In the genomic region with DNA sequence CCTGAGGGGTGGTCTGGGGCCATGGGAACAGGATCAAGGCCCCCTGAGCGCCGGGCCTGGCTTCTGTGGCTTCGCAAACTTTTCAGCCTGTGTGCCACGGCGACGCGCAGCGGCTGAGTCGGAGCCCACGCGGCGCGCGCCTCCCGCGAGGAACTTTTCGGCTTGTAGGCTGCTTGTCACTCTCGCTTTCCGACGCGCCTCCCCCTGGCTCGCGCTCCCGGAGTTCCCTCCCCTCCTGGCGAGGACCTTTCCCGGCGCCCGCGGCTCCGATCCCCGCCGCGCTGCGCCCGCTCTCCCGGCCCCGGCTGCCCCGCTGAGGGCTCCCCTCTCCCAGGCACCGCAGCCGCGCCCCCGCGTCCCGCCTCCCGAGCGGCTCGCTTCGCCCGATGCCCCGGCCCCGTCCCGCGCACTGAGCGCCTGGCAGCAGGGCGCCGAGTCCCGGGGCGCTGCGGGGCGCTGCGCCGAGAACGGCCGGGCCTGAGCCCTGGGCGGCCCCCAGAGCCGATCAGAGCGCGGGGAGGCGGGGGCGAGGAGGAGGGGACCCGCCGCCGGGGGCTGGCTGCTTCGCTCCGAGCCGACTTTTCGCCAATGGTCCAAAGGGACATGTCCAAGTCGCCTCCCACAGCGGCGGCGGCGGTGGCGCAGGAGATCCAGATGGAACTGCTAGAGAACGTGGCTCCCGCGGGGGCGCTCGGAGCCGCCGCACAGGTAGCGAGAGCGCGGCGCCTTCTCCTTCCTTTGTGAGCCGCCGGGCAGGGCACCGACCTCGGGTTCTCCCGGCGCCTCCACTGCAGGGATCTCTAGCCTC, we compare ENCODE assay signal across 8 cellular contexts. TPM values are rescaled to one million over a fixed set of nuclear protein-coding genes. Genes with fewer than 3 reads are reported as not detected.
DNase-seq lines count a peak whose midpoint lies in the region; ATAC-seq and TF ChIP-seq lines count a peak whose summit lies in the region.

Gene CACNB2, plus strand, starts transcription at position 276 of the 808 bp plus-strand sequence.

- peak within 1 kb of the TSS; percentile 47 for H3K9ac ChIP-seq in endodermal cell (ENCODE audit: extremely low read depth, low read length, poor library complexity, severe bottlenecking)

- H3K4me3 Mint-ChIP-seq in endodermal cell, result peak within 1 kb of the TSS; percentile 62

- peaks cover 26% of the 10 kb centered on the region for H3K27me3 Mint-ChIP-seq in endodermal cell (ENCODE audit: insufficient read depth)

- H3K9me3 ChIP-seq in endodermal cell (ENCODE audit: control insufficient read depth, low read length) (no peaks in the 10 kb centered on the region), tibial nerve (no peaks in the 10 kb centered on the region)

- DNase-seq in DMS53 (lab: John Stamatoyannopoulos, UW) (peak; percentile 89), NCI-H128 (lab: John Stamatoyannopoulos, UW; ENCODE audit: unreplicated experiment) (peak; percentile 7), endodermal cell (peak; percentile 91), medulla oblongata (ENCODE audit: extremely low spot score) (peak; percentile 16), tibial nerve (ENCODE audit: low spot score in 2 of 2) (no peak)
- no peak for DNase-seq in NK-92 treated with Interleukin-12 subunit alpha and Interleukin-12 subunit beta, amount 100 ng/mL, for 24 hours (lab: John Stamatoyannopoulos, UW)
- DNase-seq in activated naive CD4-positive, alpha-beta T cell treated with anti-CD3 and anti-CD28 coated beads, Interleukin-2, amount 50 U/mL, for 16 hours, result no peak

- H3K4me1 Mint-ChIP-seq in endodermal cell, result peaks cover 2% of the 10 kb centered on the region

- H3K27ac Mint-ChIP-seq in endodermal cell, result no peak within 1 kb of the TSS

- H3K4me3 ChIP-seq in endodermal cell (ENCODE audit: low read length), result peak within 1 kb of the TSS; percentile 90
- H3K4me3 ChIP-seq in tibial nerve, result peak within 1 kb of the TSS; percentile 29 to 56 (median 50)

- WGBS in endodermal cell (ENCODE audit: insufficient coverage in 1 of 2, insufficient read length in 1 of 2), 2 experiments, result 0% methylated on average over 30 to 100 of the region's 100 CpGs
- WGBS in tibial nerve, 2 donors, result 1 to 2% methylated on average over 47 to 59 of the region's 100 CpGs

- ATAC-seq in GM18870 (IDR thresholded peaks at IDR 0.05; ENCODE audit: unreplicated experiment), result no peak

- no peak for TF ChIP-seq EP300 in tibial nerve (IDR thresholded peaks at IDR 0.05)

- TF ChIP-seq POLR2A in tibial nerve (IDR thresholded peaks at IDR 0.05), result no peak

- no peaks in the 10 kb centered on the region for H3K36me3 Mint-ChIP-seq in endodermal cell (ENCODE audit: low read depth)

- H3K9me3 Mint-ChIP-seq in endodermal cell, result no peaks in the 10 kb centered on the region

- H3K4me1 ChIP-seq in endodermal cell (ENCODE audit: control insufficient read depth, insufficient read depth, low read length) (peaks cover 5% of the 10 kb centered on the region), tibial nerve (peaks cover 0 to 16% (median 3%) of the 10 kb centered on the region in 4 donors)

- TF ChIP-seq CTCF in endodermal cell (conservative IDR thresholded peaks at IDR 0.05) (no peak), tibial nerve (IDR thresholded peaks at IDR 0.05) (no peak)

- H3K36me3 ChIP-seq in endodermal cell (ENCODE audit: control insufficient read depth, insufficient read depth, low read length), result no peaks in the 10 kb centered on the region
- no peaks in the 10 kb centered on the region for H3K36me3 ChIP-seq in tibial nerve

- H3K27ac ChIP-seq in endodermal cell (ENCODE audit: low read depth, low read length), result no peak within 1 kb of the TSS
- H3K27ac ChIP-seq in tibial nerve, result peak within 1 kb of the TSS in 3 of 4 donors; percentile 48 to 72 (median 71)

- H3K27me3 ChIP-seq in endodermal cell (ENCODE audit: control insufficient read depth, insufficient read depth, low read length, poor library complexity, severe bottlenecking), result peaks cover 26% of the 10 kb centered on the region
- H3K27me3 ChIP-seq in tibial nerve, result peaks cover 0 to 29% of the 10 kb centered on the region in 2 donors

RNA-seq across cellular contexts. Expression of gene CACNB2, which starts in this region (rescaled TPM):
- 1 to 10 TPM; 1.9 to 4.6 TPM for total RNA-seq in endodermal cell
- 1.6 TPM for polyA plus RNA-seq in endodermal cell (2013, experiment 1 of 2)
- 0.91 TPM for polyA plus RNA-seq in endodermal cell (2013, experiment 2 of 2)
- total RNA-seq in tibial nerve, result 10 to 100 TPM in 1 of 4 donors, 1 to 10 TPM in 3; 1.6 to 13.8 (median 5.0) TPM

Comparison
In these comparisons a context has a peak if more than half of its experiments do, and no peak if none do; other contexts are left out.
1. DNase-seq: peak in DMS53 (single experiment), NCI-H128 (single experiment), endodermal cell (single experiment) and medulla oblongata (single experiment); none in tibial nerve (0 of 2), NK-92 treated with Interleukin-12 subunit alpha and Interleukin-12 subunit beta, amount 100 ng/mL, for 24 hours (single experiment) and activated naive CD4-positive, alpha-beta T cell treated with anti-CD3 and anti-CD28 coated beads, Interleukin-2, amount 50 U/mL, for 16 hours (single experiment).